ENCODE assay signal across 30 cellular contexts in the genomic region with DNA sequence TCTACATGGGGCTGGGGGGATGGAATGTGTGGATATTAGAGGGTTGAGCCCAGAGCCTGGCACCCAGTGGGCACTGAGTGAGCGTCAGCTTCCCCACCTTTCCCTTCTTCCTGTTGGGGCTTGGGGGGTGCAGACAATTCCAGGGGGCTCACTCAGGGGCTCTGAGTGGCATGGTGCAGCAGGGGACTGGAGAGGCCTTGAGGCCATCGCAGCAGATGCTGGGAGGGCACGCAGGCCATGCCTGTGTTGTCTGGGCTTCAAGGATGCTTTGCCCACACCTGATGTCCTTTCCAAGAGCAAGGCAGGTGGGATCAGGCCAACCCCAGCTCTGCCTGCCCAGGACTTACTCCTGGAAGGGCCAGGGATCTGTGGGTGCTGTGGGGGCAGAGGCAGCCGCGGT.
"Had no signal": no experiment of that assay in that cellular context is flagged by ENCODE, and none has a peak within 500 bp of the region (broad histone marks: within the 10 kb centered on the region; RNA-seq: fewer than 3 reads in every experiment).

No MANE protein-coding gene starts in this region.

- H3K36me3 ChIP-seq: adrenal gland, cardiac muscle cell, esophagus squamous epithelium had no signal

- H3K27me3 ChIP-seq: adrenal gland, body of pancreas, cardiac muscle cell had no signal

- ATAC-seq: activated CD4-positive, alpha-beta T cell treated with anti-CD3 and anti-CD28 coated beads for 36 hours; activated CD8-positive, alpha-beta memory T cell treated with anti-CD3 and anti-CD28 coated beads, Interleukin-2, amount 10 ng/mL, durations not matched to agents 7 days and 5 days; activated CD8-positive, alpha-beta T cell treated with anti-CD3 and anti-CD28 coated beads, Interleukin-2, amount 10 ng/mL, durations not matched to agents 7 days and 5 days; activated naive CD8-positive, alpha-beta T cell treated with anti-CD3 and anti-CD28 coated beads, Interleukin-2, amount 50 U/mL, for 24 hours; body of pancreas; gastroesophageal sphincter had no signal

- DNase-seq: activated CD4-positive, alpha-beta memory T cell treated with anti-CD3 and anti-CD28 coated beads for 36 hours; activated CD4-positive, alpha-beta T cell treated with anti-CD3 and anti-CD28 coated beads for 36 hours; activated CD4-positive, alpha-beta T cell treated with anti-CD3 and anti-CD28 coated beads, Interleukin-2, amount 10 ng/mL, durations not matched to agents 24 days and 14 days; activated CD4-positive, CD25-positive, alpha-beta regulatory T cell; activated CD4-positive, CD25-positive, alpha-beta regulatory T cell treated with anti-CD3 and anti-CD28 coated beads, Interleukin-2, amount 50 U/mL, for 72 hours; activated CD8-positive, alpha-beta memory T cell treated with anti-CD3 and anti-CD28 coated beads, Interleukin-2, amount 10 ng/mL, durations not matched to agents 7 days and 5 days; activated CD8-positive, alpha-beta memory T cell treated with anti-CD3 and anti-CD28 coated beads, Interleukin-2, amount 50 U/mL, for 4 hours; activated CD8-positive, alpha-beta T cell treated with anti-CD3 and anti-CD28 coated beads, Interleukin-2, amount 10 ng/mL, durations not matched to agents 7 days and 5 days; activated effector memory CD4-positive, alpha-beta T cell treated with anti-CD3 and anti-CD28 coated beads, Interleukin-2, amount 50 U/mL, for 16 hours; activated naive CD4-positive, alpha-beta T cell treated with anti-CD3 and anti-CD28 coated beads for 36 hours; activated naive CD8-positive, alpha-beta T cell treated with anti-CD3 and anti-CD28 coated beads for 36 hours; activated naive CD8-positive, alpha-beta T cell treated with anti-CD3 and anti-CD28 coated beads, Interleukin-2, amount 50 U/mL, for 24 hours; activated T-cell treated with anti-CD3 and anti-CD28 coated beads, Interleukin-2, amount 50 U/mL, for 1 hour; activated T-cell treated with anti-CD3 and anti-CD28 coated beads, Interleukin-2, amount 50 U/mL, for 48 hours; adrenal gland; amygdala; aorta; body of pancreas; central memory CD4-positive, alpha-beta T cell; cerebellar nuclear complex; dorsolateral prefrontal cortex; effector memory CD4-positive, alpha-beta T cell; endodermal cell; erythroblast; esophagus squamous epithelium; foreskin melanocyte; T-helper 2 cell had no signal

- H3K4me1 ChIP-seq: body of pancreas, esophagus squamous epithelium, gastroesophageal sphincter had no signal

- H3K27ac ChIP-seq: body of pancreas, cardiac muscle cell, coronary artery, dorsolateral prefrontal cortex, esophagus squamous epithelium, gastroesophageal sphincter had no signal

- H3K9me3 ChIP-seq: adrenal gland, body of pancreas, esophagus squamous epithelium, gastroesophageal sphincter had no signal

- H3K4me3 ChIP-seq: adrenal gland, body of pancreas, cardiac muscle cell, coronary artery, dorsolateral prefrontal cortex, esophagus squamous epithelium, gastroesophageal sphincter had no signal
